10 cellular contexts compared by ENCODE assay signal in the genomic region with DNA sequence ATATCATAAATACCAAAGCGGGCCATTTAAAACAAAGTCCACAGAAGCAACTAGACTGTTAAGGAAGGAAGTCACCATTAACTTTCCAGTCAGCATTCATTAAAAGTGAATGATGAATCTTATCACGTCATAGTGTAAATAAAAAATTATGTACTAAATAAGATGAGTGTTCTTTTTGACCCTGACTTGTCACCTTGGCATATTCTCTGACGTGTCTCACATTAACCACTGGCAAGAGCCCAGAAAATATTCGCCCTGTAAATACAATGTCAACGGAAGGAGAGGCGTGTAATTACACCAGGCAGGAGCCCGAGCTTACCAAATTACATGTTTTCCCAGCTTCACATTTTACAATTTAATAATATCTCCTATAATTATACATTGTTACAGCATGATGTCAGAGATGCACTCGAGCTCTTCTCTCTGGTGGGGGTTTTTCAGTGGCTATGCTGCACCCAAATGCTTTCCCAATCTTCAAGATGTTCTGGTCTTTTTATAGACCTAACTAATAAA. TPM values are rescaled to one million over a fixed set of nuclear protein-coding genes. Genes with fewer than 3 reads are reported as not detected.
DNase-seq lines count a peak whose midpoint lies in the region; ATAC-seq lines count a peak whose summit lies in the region.
"Had no signal": no experiment of that assay in that cellular context is flagged by ENCODE, and none has a peak within 500 bp of the region (broad histone marks: within the 10 kb centered on the region; RNA-seq: fewer than 3 reads in every experiment).

No MANE protein-coding gene starts in this region.

- DNase-seq in DMS153 (lab: John Stamatoyannopoulos, UW) (peak; percentile 90), NCI-H1105 (lab: John Stamatoyannopoulos, UW) (peak; percentile 94), NCI-H748 treated with DMSO at 0.1 percent for 48 hours (lab: John Stamatoyannopoulos, UW) (peak; percentile 99), glomerular endothelial cell (ENCODE audit: extremely low read depth, low read depth, low spot score) (peak; percentile 74), SIG-M5 treated with dmso at 0.1 percent for 504 hours (lab: John Stamatoyannopoulos, UW; ENCODE audit: unreplicated experiment) (no peak), HPDE6-E6E7 (ENCODE audit: extremely low spot score) (no peak)
- no peak for DNase-seq in activated CD4-positive, CD25-positive, alpha-beta regulatory T cell (lab: John Stamatoyannopoulos, UW)
- DNase-seq: naive B cell, NCI-H2171 treated with DMSO at 0.1 percent for 48 hours had no signal

- no peak for ATAC-seq in GM18517 (IDR thresholded peaks at IDR 0.05; ENCODE audit: unreplicated experiment)

RNA-seq across cellular contexts. Expression of a gene that starts 29.3 kb away (rescaled TPM):
- total RNA-seq in glomerular endothelial cell: not detected in 2 replicates

RNA-seq across cellular contexts. Expression of a gene that starts 41.0 kb away (rescaled TPM):
- 24.7 and 30.7 TPM in 2 replicates for total RNA-seq in glomerular endothelial cell

Comparison
In these comparisons a context has a peak if more than half of its experiments do, and no peak if none do; other contexts are left out.
1. DNase-seq: peak in DMS153 (single experiment), NCI-H1105 (single experiment), NCI-H748 treated with DMSO at 0.1 percent for 48 hours (single experiment) and glomerular endothelial cell (single experiment); none in SIG-M5 treated with dmso at 0.1 percent for 504 hours (single experiment), activated CD4-positive, CD25-positive, alpha-beta regulatory T cell (0 of 4) and HPDE6-E6E7 (single experiment).